ENCODE assay signal across 22 cellular contexts in genomic region chr15:21267231-21267630, GRCh38.
"Had no signal": no experiment of that assay in that cellular context is flagged by ENCODE, and none has a peak within 500 bp of the region (broad histone marks: within the 10 kb centered on the region; RNA-seq: fewer than 3 reads in every experiment).

No MANE protein-coding gene starts in this region.

- H3K27ac ChIP-seq: brain microvascular endothelial cell, cardiac muscle cell had no signal

- H3K36me3 ChIP-seq: brain microvascular endothelial cell, cardiac muscle cell had no signal

- H3K27me3 ChIP-seq: brain microvascular endothelial cell, cardiac muscle cell had no signal

- H3K4me3 ChIP-seq: cardiac muscle cell had no signal

- ATAC-seq: activated CD4-positive, CD25-positive, alpha-beta regulatory T cell treated with anti-CD3 and anti-CD28 coated beads, Interleukin-2, amount 50 U/mL, for 24 hours; activated CD8-positive, alpha-beta T cell treated with anti-CD3 and anti-CD28 coated beads for 36 hours; activated T-cell treated with anti-CD3 and anti-CD28 coated beads, Interleukin-2, amount 50 U/mL, for 72 hours had no signal

- DNase-seq: activated CD4-positive, alpha-beta T cell treated with anti-CD3 and anti-CD28 coated beads for 4 hours; activated CD8-positive, alpha-beta memory T cell treated with anti-CD3 and anti-CD28 coated beads, Interleukin-2, amount 50 U/mL, for 4 hours; activated CD8-positive, alpha-beta T cell treated with anti-CD3 and anti-CD28 coated beads for 36 hours; activated gamma-delta T cell treated with Interleukin-2 at 50 U/mL for 16 hours; activated naive CD4-positive, alpha-beta T cell treated with anti-CD3 and anti-CD28 coated beads, Interleukin-2, amount 10 ng/mL, durations not matched to agents 7 days and 5 days; activated naive CD8-positive, alpha-beta T cell treated with anti-CD3 and anti-CD28 coated beads for 36 hours; activated T-cell treated with anti-CD3 and anti-CD28 coated beads, Interleukin-2, amount 50 U/mL, for 72 hours; brain microvascular endothelial cell; cerebellar nuclear complex; KBM-7; NCI-H1092; NCI-H1417 treated with DMSO at 0.1 percent for 48 hours; NCI-H1694; NCI-H2029; NCI-H2107; NCI-H2171 treated with DMSO at 0.1 percent for 48 hours; NCI-H226; NCI-H526; SIG-M5; SK-N-SH had no signal

- H3K9me3 ChIP-seq: SK-N-SH had no signal

- H3K9ac ChIP-seq: SK-N-SH had no signal
